14 cellular contexts compared by ENCODE assay signal in genomic region chr1:104488296-104489015, GRCh38.
DNase-seq lines count a peak whose midpoint lies in the region; ATAC-seq and TF ChIP-seq lines count a peak whose summit lies in the region.
"Had no signal": no experiment of that assay in that cellular context is flagged by ENCODE, and none has a peak within 500 bp of the region (broad histone marks: within the 10 kb centered on the region; RNA-seq: fewer than 3 reads in every experiment).

No MANE protein-coding gene starts in this region.

- H3K27ac ChIP-seq in neural progenitor cell = no peak overlapping the region
- no peak overlapping the region for H3K27ac ChIP-seq in psoas muscle
- H3K27ac ChIP-seq: 22Rv1 had no signal

- H3K27ac Mint-ChIP-seq in WTC11 (no peak overlapping the region), neural progenitor cell (no peak overlapping the region)
- H3K27ac Mint-ChIP-seq in natural killer cell treated with Interleukin-12 subunit alpha and Interleukin-12 subunit beta and Interleukin-15 and Interleukin-18, amount 100 ng/mL, for 72 hours = no peak overlapping the region
- H3K27ac Mint-ChIP-seq: CD14-positive monocyte; CD8-positive, alpha-beta T cell had no signal

- no peaks in the 10 kb centered on the region for H3K27me3 ChIP-seq in neural progenitor cell
- no peaks in the 10 kb centered on the region for H3K27me3 ChIP-seq in psoas muscle (ENCODE audit: insufficient read depth in 3 of 3, low read length in 2 of 3)

- H3K27me3 Mint-ChIP-seq in WTC11 (ENCODE audit: low read depth) (peaks cover 86% of the 10 kb centered on the region), neural progenitor cell (ENCODE audit: insufficient read depth, low read depth) (no peaks in the 10 kb centered on the region)
- no peaks in the 10 kb centered on the region for H3K27me3 Mint-ChIP-seq in natural killer cell treated with Interleukin-12 subunit alpha and Interleukin-12 subunit beta and Interleukin-15 and Interleukin-18, amount 100 ng/mL, for 72 hours

- no peaks in the 10 kb centered on the region for H3K36me3 Mint-ChIP-seq in WTC11
- no peaks in the 10 kb centered on the region for H3K36me3 Mint-ChIP-seq in neural progenitor cell
- H3K36me3 Mint-ChIP-seq in natural killer cell treated with Interleukin-12 subunit alpha and Interleukin-12 subunit beta and Interleukin-15 and Interleukin-18, amount 100 ng/mL, for 72 hours = no peaks in the 10 kb centered on the region
- H3K36me3 Mint-ChIP-seq: CD14-positive monocyte; CD8-positive, alpha-beta T cell had no signal

- H3K4me2 ChIP-seq in neural progenitor cell = no peak overlapping the region

- DNase-seq in ELF-1 (ENCODE audit: low read depth, low spot score) (peak; percentile 72), WTC11 (ENCODE audit: low spot score) (no peak), iPS DF 19.7 (ENCODE audit: low read depth, low spot score) (peak; percentile 30), neural progenitor cell (ENCODE audit: low spot score) (no peak), psoas muscle (no peak)
- DNase-seq in natural killer cell treated with Interleukin-12 subunit alpha and Interleukin-12 subunit beta and Interleukin-15 and Interleukin-18, amount 100 ng/mL, for 72 hours (ENCODE audit: low spot score) = no peak
- DNase-seq: Caco-2; CD8-positive, alpha-beta T cell; DMS53; H7; IMR-90 had no signal

- intact Hi-C loops in psoas muscle (cut with DNase I) = no loop called here

- H3K4me1 Mint-ChIP-seq in WTC11 (peaks cover 7% of the 10 kb centered on the region; the same call in 1 of the 2 replicates), neural progenitor cell (no peaks in the 10 kb centered on the region)
- H3K4me1 Mint-ChIP-seq in natural killer cell treated with Interleukin-12 subunit alpha and Interleukin-12 subunit beta and Interleukin-15 and Interleukin-18, amount 100 ng/mL, for 72 hours (ENCODE audit: low read depth in 2 of 2) = no peaks in the 10 kb centered on the region
- H3K4me1 Mint-ChIP-seq: CD14-positive monocyte had no signal

- H4K20me1 ChIP-seq in neural progenitor cell (ENCODE audit: low read depth) = no peaks in the 10 kb centered on the region

- ATAC-seq in WTC11 (peak; percentile 74), HG02642 (IDR thresholded peaks at IDR 0.05; ENCODE audit: poor library complexity, unreplicated experiment) (no peak), psoas muscle (no peak)
- no peak for ATAC-seq in natural killer cell treated with Interleukin-12 subunit alpha and Interleukin-12 subunit beta and Interleukin-15 and Interleukin-18, amount 100 ng/mL, for 72 hours
- ATAC-seq: CD8-positive, alpha-beta T cell had no signal

- H3K9ac ChIP-seq in neural progenitor cell = no peak overlapping the region

- H3K9me3 ChIP-seq in neural progenitor cell (ENCODE audit: low read depth) (no peaks in the 10 kb centered on the region), psoas muscle (no peaks in the 10 kb centered on the region)
- H3K9me3 ChIP-seq: Caco-2 had no signal

- no peaks in the 10 kb centered on the region for H3K79me2 ChIP-seq in neural progenitor cell (ENCODE audit: low read depth)

- TF ChIP-seq CTCF in WTC11 (IDR thresholded peaks at IDR 0.05) = no peak
- TF ChIP-seq CTCF in neural progenitor cell (IDR thresholded peaks at IDR 0.05) = no peak
- no peak for TF ChIP-seq CTCF in psoas muscle (IDR thresholded peaks at IDR 0.05)

- H3K4me3 Mint-ChIP-seq in WTC11 (no peak overlapping the region), neural progenitor cell (no peak overlapping the region)
- no peak overlapping the region for H3K4me3 Mint-ChIP-seq in natural killer cell treated with Interleukin-12 subunit alpha and Interleukin-12 subunit beta and Interleukin-15 and Interleukin-18, amount 100 ng/mL, for 72 hours
- H3K4me3 Mint-ChIP-seq: CD14-positive monocyte; CD8-positive, alpha-beta T cell had no signal

- WGBS in psoas muscle, 3 donors = 19 to 30% (median 26%) methylated on average over 4 of the region's 4 CpGs

- H2AFZ ChIP-seq in neural progenitor cell (replicated peaks) = peak overlapping the region; percentile 17

- CTCF ChIA-PET in WTC11 (lab: Charles Lee) = no interaction called here

- no peaks in the 10 kb centered on the region for H3F3A ChIP-seq in neural progenitor cell (ENCODE audit: low read depth)

- H3K4me3 ChIP-seq in neural progenitor cell (no peak overlapping the region), psoas muscle (no peak overlapping the region)

- H3K4me1 ChIP-seq in neural progenitor cell = no peaks in the 10 kb centered on the region
- no peaks in the 10 kb centered on the region for H3K4me1 ChIP-seq in psoas muscle
- H3K4me1 ChIP-seq: Caco-2 had no signal

- no peaks in the 10 kb centered on the region for H3K36me3 ChIP-seq in neural progenitor cell
- no peaks in the 10 kb centered on the region for H3K36me3 ChIP-seq in psoas muscle (ENCODE audit: insufficient read depth in 1 of 2, low read depth in 1 of 2)

- POLR2A ChIA-PET in WTC11 (lab: Charles Lee) = no interaction called here

- no peaks in the 10 kb centered on the region for H3K9me3 Mint-ChIP-seq in WTC11
- H3K9me3 Mint-ChIP-seq in neural progenitor cell = no peaks in the 10 kb centered on the region
- H3K9me3 Mint-ChIP-seq in natural killer cell treated with Interleukin-12 subunit alpha and Interleukin-12 subunit beta and Interleukin-15 and Interleukin-18, amount 100 ng/mL, for 72 hours = peaks cover 9% of the 10 kb centered on the region

TF ChIP-seq in WTC11, 78 proteins besides CTCF, POLR2A, EP300 and RAD21:
- TF ChIP-seq ZNF317 (CRISPR knock-in tag; IDR thresholded peaks at IDR 0.05; ENCODE audit: borderline replicate concordance, low read depth) (no peak), PRRX2 (CRISPR knock-in tag; IDR thresholded peaks at IDR 0.05) (no peak), FOXK1 (CRISPR knock-in tag; IDR thresholded peaks at IDR 0.05) (peak; percentile 42; the same call in 1 of the 2 replicates)
- TF ChIP-seq, protein P1, sequence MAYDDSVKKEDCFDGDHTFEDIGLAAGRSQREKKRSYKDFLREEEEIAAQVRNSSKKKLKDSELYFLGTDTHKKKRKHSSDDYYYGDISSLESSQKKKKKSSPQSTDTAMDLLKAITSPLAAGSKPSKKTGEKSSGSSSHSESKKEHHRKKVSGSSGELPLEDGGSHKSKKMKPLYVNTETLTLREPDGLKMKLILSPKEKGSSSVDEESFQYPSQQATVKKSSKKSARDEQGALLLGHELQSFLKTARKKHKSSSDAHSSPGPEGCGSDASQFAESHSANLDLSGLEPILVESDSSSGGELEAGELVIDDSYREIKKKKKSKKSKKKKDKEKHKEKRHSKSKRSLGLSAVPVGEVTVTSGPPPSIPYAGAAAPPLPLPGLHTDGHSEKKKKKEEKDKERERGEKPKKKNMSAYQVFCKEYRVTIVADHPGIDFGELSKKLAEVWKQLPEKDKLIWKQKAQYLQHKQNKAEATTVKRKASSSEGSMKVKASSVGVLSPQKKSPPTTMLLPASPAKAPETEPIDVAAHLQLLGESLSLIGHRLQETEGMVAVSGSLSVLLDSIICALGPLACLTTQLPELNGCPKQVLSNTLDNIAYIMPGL (CRISPR knock-in tag; IDR thresholded peaks at IDR 0.05) = no peak

Comparison
In these comparisons a context has a peak if more than half of its experiments do, and no peak if none do; other contexts are left out.
1. DNase-seq: peak in ELF-1 (single experiment) and iPS DF 19.7 (single experiment); none in WTC11 (single experiment), neural progenitor cell (single experiment), psoas muscle (0 of 2) and natural killer cell treated with Interleukin-12 subunit alpha and Interleukin-12 subunit beta and Interleukin-15 and Interleukin-18, amount 100 ng/mL, for 72 hours (single experiment).